Comparison of ENCODE assay signal across 17 cellular contexts in genomic region chr19:35554076-35554475, GRCh38. TPM values are rescaled to one million over a fixed set of nuclear protein-coding genes. Genes with fewer than 3 reads are reported as not detected.
DNase-seq lines count a peak whose midpoint lies in the region; ATAC-seq, FAIRE-seq and TF ChIP-seq lines count a peak whose summit lies in the region.
"Had no signal": no experiment of that assay in that cellular context is flagged by ENCODE, and none has a peak within 500 bp of the region (broad histone marks: within the 10 kb centered on the region; RNA-seq: fewer than 3 reads in every experiment).

No MANE protein-coding gene starts in this region.

- H3K36me3 ChIP-seq in K562 (ENCODE audit: control insufficient read depth, insufficient read depth, low read length), result peaks cover 10% of the 10 kb centered on the region; the same call in 2 of the 3 replicates
- H3K36me3 ChIP-seq in osteoblast (ENCODE audit: insufficient read depth, low read length), result no peaks in the 10 kb centered on the region
- peaks cover 0 to 9% of the 10 kb centered on the region in 2 donors for H3K36me3 ChIP-seq in left lung

- H3K27ac ChIP-seq in K562 (ENCODE audit: extremely low read depth, low read depth, low read length), result no peak overlapping the region
- H3K27ac ChIP-seq in osteoblast (ENCODE audit: low read depth, low read length), result no peak overlapping the region
- no peak overlapping the region for H3K27ac ChIP-seq in left lung
- H3K27ac ChIP-seq: BLaER1 had no signal

- CTCF ChIA-PET in K562 (lab: Yijun Ruan, JAX; ENCODE audit: low intra/inter-chr PET ratio), result no interaction called here

- H3K4me3 ChIP-seq in K562, result no peak overlapping the region
- no peak overlapping the region for H3K4me3 ChIP-seq in osteoblast (ENCODE audit: insufficient read depth, low read length)
- no peak overlapping the region for H3K4me3 ChIP-seq in left lung
- H3K4me3 ChIP-seq: BLaER1, GM12878 had no signal

- H3K4me3 Mint-ChIP-seq in T-helper 2 cell treated with Interferon-gamma antibody and Interleukin-4, amounts not matched to agents 5 μg/mL and 100 μg/mL, for 36 hours, result no peak overlapping the region

- peak overlapping the region; percentile 27 for H3K27ac Mint-ChIP-seq in T-helper 2 cell treated with Interferon-gamma antibody and Interleukin-4, amounts not matched to agents 5 μg/mL and 100 μg/mL, for 36 hours

- TF ChIP-seq EP300 in K562 (IDR thresholded peaks at IDR 0.05; ENCODE audit: low read length), result no peak

- no peak for TF ChIP-seq RAD21 in K562 (CRISPR knock-in tag; conservative IDR thresholded peaks at IDR 0.05 in 1 of 2, IDR thresholded peaks at IDR 0.05 in 1 of 2)

- TF ChIP-seq CTCF in K562 (IDR thresholded peaks at IDR 0.05 in 2 of 3, conservative IDR thresholded peaks at IDR 0.05 in 1 of 3; ENCODE audit: insufficient read depth in 2 of 3, low read depth in 1 of 3, low read length in 3 of 3), result no peak
- no peak for TF ChIP-seq CTCF in osteoblast (IDR thresholded peaks at IDR 0.05; ENCODE audit: extremely low read depth, low read depth, low read length)
- TF ChIP-seq CTCF in left lung (IDR thresholded peaks at IDR 0.05), result no peak

- no peaks in the 10 kb centered on the region for H3K9me3 Mint-ChIP-seq in T-helper 2 cell treated with Interferon-gamma antibody and Interleukin-4, amounts not matched to agents 5 μg/mL and 100 μg/mL, for 36 hours

- H3K4me1 Mint-ChIP-seq in T-helper 2 cell treated with Interferon-gamma antibody and Interleukin-4, amounts not matched to agents 5 μg/mL and 100 μg/mL, for 36 hours (ENCODE audit: low read depth), result peaks cover 6% of the 10 kb centered on the region

- H3K9me3 ChIP-seq in K562 (replicated peaks; ENCODE audit: control insufficient read depth, insufficient read depth, low read depth, low read length), result no peaks in the 10 kb centered on the region; the same call in 1 of the 2 replicates
- no peaks in the 10 kb centered on the region for H3K9me3 ChIP-seq in osteoblast (ENCODE audit: low read depth, low read length)
- no peaks in the 10 kb centered on the region for H3K9me3 ChIP-seq in left lung
- H3K9me3 ChIP-seq: BLaER1 had no signal

- 0 out of 4 replicates have a peak overlapping the region, but pooled peaks of 1 of the 2 experiments have one; percentile 5 for H3K9ac ChIP-seq in K562 (ENCODE audit: insufficient read depth in 1 of 2, low read depth in 2 of 2, low read length in 2 of 2)
- H3K9ac ChIP-seq: BLaER1 had no signal

- peaks cover 6% of the 10 kb centered on the region for H3K9me1 ChIP-seq in K562 (ENCODE audit: control insufficient read depth, insufficient read depth, low read length)

- peaks cover 10% of the 10 kb centered on the region for H3K27me3 Mint-ChIP-seq in T-helper 2 cell treated with Interferon-gamma antibody and Interleukin-4, amounts not matched to agents 5 μg/mL and 100 μg/mL, for 36 hours (ENCODE audit: low read depth)

- no TSS peak for BruUV-seq in K562 (replicated peaks; lab: Mats Ljungman, UMichigan)

- H3K27me3 ChIP-seq in K562 (ENCODE audit: control insufficient read depth in 2 of 2, insufficient read depth in 2 of 2, low read length in 2 of 2) (peaks cover under 1 to 18% of the 10 kb centered on the region in 2 experiments; a peak in 3 of 5 replicates), osteoblast (ENCODE audit: insufficient read depth, low read length) (peaks cover 15% of the 10 kb centered on the region), left lung (peaks cover 11 to 37% of the 10 kb centered on the region in 2 donors)
- H3K27me3 ChIP-seq: BLaER1 had no signal

- TF ChIP-seq POLR2A in K562 (conservative IDR thresholded peaks at IDR 0.05), result no peak

- POLR2A ChIA-PET in K562 (lab: Yijun Ruan, JAX), result interaction anchor here (0.6 to 0.7 kb wide), 2 partner anchors 213 to 224 kb away, joined by 3 read pairs; no protein-coding TSS in a partner anchor

- FAIRE-seq in K562 (lab: Jason Lieb, UNC), result peak; percentile 48
- FAIRE-seq: GM12878, H54, HepG2, HTR-8/SVneo had no signal

- no peak overlapping the region for H2AFZ ChIP-seq in K562 (ENCODE audit: low read depth, low read length)
- no peak overlapping the region for H2AFZ ChIP-seq in osteoblast (ENCODE audit: low read length)

- H3K4me1 ChIP-seq in K562 (replicated peaks in 1 of 2; ENCODE audit: control insufficient read depth in 2 of 2, insufficient read depth in 2 of 2, low read length in 2 of 2) (peaks cover 4 to 49% of the 10 kb centered on the region in 2 experiments; a peak in 3 of 5 replicates), osteoblast (ENCODE audit: insufficient read depth, low read length) (no peaks in the 10 kb centered on the region), left lung (peaks cover 0 to 8% of the 10 kb centered on the region in 2 donors)

- no peak for DNase-seq in T-helper 2 cell treated with Interferon-gamma antibody and Interleukin-4, amounts not matched to agents 5 μg/mL and 100 μg/mL, for 36 hours (ENCODE audit: low spot score)
- DNase-seq in T-helper 2 cell (no peak), K562 (ENCODE audit: extremely low read depth in 1 of 4, low spot score in 3 of 4) (no peak), osteoblast (ENCODE audit: insufficient read length, low spot score, missing footprints) (peak; percentile 77), left lung (no peak), T1000 (lab: John Stamatoyannopoulos, UW) (no peak)
- DNase-seq: 8988T, AML-193, DMS79 had no signal

- H4K20me1 ChIP-seq in K562 (replicated peaks; ENCODE audit: control insufficient read depth, insufficient read depth, low read length) (peaks cover 11% of the 10 kb centered on the region), osteoblast (ENCODE audit: insufficient read depth, low read length) (peaks cover 3% of the 10 kb centered on the region)

- intact Hi-C loops in K562 (cut with micrococcal nuclease), result loop anchor here (2.0 kb wide), 1 partner anchor 163 kb away; no protein-coding TSS in a partner anchor
- intact Hi-C loops in left lung (cut with DNase I), result no loop called here

- 14% methylated on average over 5 of the region's 5 CpGs for WGBS in K562 (ENCODE audit: insufficient coverage, low coverage, missing lambda C conversion rate)

- in situ Hi-C loops in K562 (cut with MboI), result no loop called here

- ATAC-seq in K562 (no peak), left lung (no peak), HG03045 (IDR thresholded peaks at IDR 0.05; ENCODE audit: unreplicated experiment) (no peak)
- ATAC-seq: GM12878, HCT116, HepG2 had no signal

- no peaks in the 10 kb centered on the region for H3K36me3 Mint-ChIP-seq in T-helper 2 cell treated with Interferon-gamma antibody and Interleukin-4, amounts not matched to agents 5 μg/mL and 100 μg/mL, for 36 hours (ENCODE audit: low read depth)

- no peaks in the 10 kb centered on the region for H3K79me2 ChIP-seq in K562 (ENCODE audit: control insufficient read depth, insufficient read depth, low read length)
- no peaks in the 10 kb centered on the region for H3K79me2 ChIP-seq in osteoblast (ENCODE audit: insufficient read depth, low read length)

- H3K4me2 ChIP-seq in K562 (ENCODE audit: insufficient read depth, low read length), result no peak overlapping the region
- H3K4me2 ChIP-seq in osteoblast (ENCODE audit: insufficient read depth, low read length), result no peak overlapping the region
- H3K4me2 ChIP-seq: BLaER1 had no signal

RNA-seq across cellular contexts. Expression of gene TMEM147, which starts 8.7 kb away (rescaled TPM):
- total RNA-seq in K562 (2011; cell fraction: chromatin; rRNA removed; ENCODE audit: low replicate concordance), result 68.3 and 181 TPM in 2 replicates
- 322 and 336 TPM in 2 replicates for total RNA-seq in K562 (2011; cell fraction: nucleolus; rRNA removed)
- 256 and 280 TPM in 2 replicates for total RNA-seq in K562 (2011; cell fraction: nucleoplasm; rRNA removed)
- total RNA-seq in K562 (2014; rRNA removed), result 161 and 202 TPM in 2 replicates
- 101 and 120 TPM in 2 replicates for total RNA-seq in K562 (2014; rRNA removed; fragmentation: Illumina TruSeq; extraction: Trizol)
- 124 and 134 TPM in 2 replicates for total RNA-seq in K562 (2015; rRNA removed; fragmentation: Illumina TruSeq; extraction: Trizol)
- 142 and 162 TPM in 2 replicates for total RNA-seq in K562 (2021)
- polyA plus RNA-seq in K562 (2011; rRNA removed), result 189 and 205 TPM in 2 replicates
- polyA plus RNA-seq in K562 (2011; cell fraction: cytosol; rRNA removed), result 306 and 458 TPM in 2 replicates
- 165 and 200 TPM in 2 replicates for polyA plus RNA-seq in K562 (2011; cell fraction: nucleus; rRNA removed)
- polyA plus RNA-seq in K562 (2012), result 129 and 174 TPM in 2 replicates
- polyA plus RNA-seq in K562 (2014; fragmentation: Illumina TruSeq; extraction: Trizol), result 156 and 158 TPM in 2 replicates
- 10 to 100 TPM; 73.8 to 78.2 TPM for polyA plus RNA-seq in K562 (2014; fragmentation: Nextera tagmentation; extraction: Ambion mirVana)
- 194 and 231 TPM in 2 replicates for polyA plus RNA-seq in K562 (2014; rRNA removed)
- polyA minus RNA-seq in K562 (2011; rRNA and poly(A)+ RNA removed), result 135 and 206 TPM in 2 replicates
- 70.2 and 86.0 TPM in 2 replicates for polyA minus RNA-seq in K562 (2011; cell fraction: cytosol; rRNA and poly(A)+ RNA removed)
- 29.9 and 42.4 TPM in 2 replicates for polyA minus RNA-seq in K562 (2011; cell fraction: nucleus; rRNA and poly(A)+ RNA removed)
- total RNA-seq in osteoblast, result 93.1 and 98.8 TPM in 2 replicates
- 100 to 1,000 TPM in 1 of 2 donors, 10 to 100 TPM in 1; 98.3 to 112 TPM for total RNA-seq in left lung

RNA-seq across cellular contexts. Expression of gene ATP4A, which starts 9.4 kb away (rescaled TPM):
- 0.30 TPM in 1 of 2 replicates, not detected in the other for total RNA-seq in K562 (2011; cell fraction: chromatin; rRNA removed; ENCODE audit: low replicate concordance)
- 0.39 and 0.50 TPM in 2 replicates for total RNA-seq in K562 (2011; cell fraction: nucleolus; rRNA removed)
- 0.22 TPM in 1 of 2 replicates, not detected in the other for total RNA-seq in K562 (2011; cell fraction: nucleoplasm; rRNA removed)
- not detected in 2 replicates for total RNA-seq in K562 (2014; rRNA removed)
- not detected in 2 replicates for total RNA-seq in K562 (2014; rRNA removed; fragmentation: Illumina TruSeq; extraction: Trizol)
- total RNA-seq in K562 (2015; rRNA removed; fragmentation: Illumina TruSeq; extraction: Trizol), result not detected in 2 replicates
- not detected in 2 replicates for total RNA-seq in K562 (2021)
- 0.12 and 0.15 TPM in 2 replicates for polyA plus RNA-seq in K562 (2011; rRNA removed)
- polyA plus RNA-seq in K562 (2011; cell fraction: cytosol; rRNA removed), result 0.12 and 0.16 TPM in 2 replicates
- 0.38 and 0.51 TPM in 2 replicates for polyA plus RNA-seq in K562 (2011; cell fraction: nucleus; rRNA removed)
- polyA plus RNA-seq in K562 (2012), result 0.08 and 0.19 TPM in 2 replicates
- not detected in 2 replicates for polyA plus RNA-seq in K562 (2014; fragmentation: Illumina TruSeq; extraction: Trizol)
- polyA plus RNA-seq in K562 (2014; fragmentation: Nextera tagmentation; extraction: Ambion mirVana), result not detected
- not detected in 2 replicates for polyA plus RNA-seq in K562 (2014; rRNA removed)
- polyA minus RNA-seq in K562 (2011; rRNA and poly(A)+ RNA removed), result not detected in 2 replicates
- polyA minus RNA-seq in K562 (2011; cell fraction: cytosol; rRNA and poly(A)+ RNA removed), result not detected in 2 replicates
- polyA minus RNA-seq in K562 (2011; cell fraction: nucleus; rRNA and poly(A)+ RNA removed), result not detected in 2 replicates
- not detected in 2 replicates for total RNA-seq in osteoblast
- total RNA-seq in left lung, result not detected
- total RNA-seq: G401 had no signal

RNA-seq across cellular contexts. Expression of gene GAPDHS, which starts 20.8 kb away (rescaled TPM):
- total RNA-seq in K562 (2011; cell fraction: chromatin; rRNA removed; ENCODE audit: low replicate concordance), result not detected in 2 replicates
- total RNA-seq in K562 (2011; cell fraction: nucleolus; rRNA removed), result not detected in 2 replicates
- total RNA-seq in K562 (2011; cell fraction: nucleoplasm; rRNA removed), result not detected in 2 replicates
- not detected in 2 replicates for total RNA-seq in K562 (2014; rRNA removed)
- total RNA-seq in K562 (2014; rRNA removed; fragmentation: Illumina TruSeq; extraction: Trizol), result not detected in 2 replicates
- total RNA-seq in K562 (2015; rRNA removed; fragmentation: Illumina TruSeq; extraction: Trizol), result not detected in 2 replicates
- total RNA-seq in K562 (2021), result not detected in 2 replicates
- polyA plus RNA-seq in K562 (2011; rRNA removed), result 0.08 TPM in 1 of 2 replicates, not detected in the other
- polyA plus RNA-seq in K562 (2011; cell fraction: cytosol; rRNA removed), result not detected in 2 replicates
- polyA plus RNA-seq in K562 (2011; cell fraction: nucleus; rRNA removed), result not detected in 2 replicates
- not detected in 2 replicates for polyA plus RNA-seq in K562 (2012)
- not detected in 2 replicates for polyA plus RNA-seq in K562 (2014; fragmentation: Illumina TruSeq; extraction: Trizol)
- polyA plus RNA-seq in K562 (2014; fragmentation: Nextera tagmentation; extraction: Ambion mirVana), result not detected
- 0.12 TPM in 1 of 2 replicates, not detected in the other for polyA plus RNA-seq in K562 (2014; rRNA removed)
- polyA minus RNA-seq in K562 (2011; rRNA and poly(A)+ RNA removed), result not detected in 2 replicates
- not detected in 2 replicates for polyA minus RNA-seq in K562 (2011; cell fraction: cytosol; rRNA and poly(A)+ RNA removed)
- polyA minus RNA-seq in K562 (2011; cell fraction: nucleus; rRNA and poly(A)+ RNA removed), result not detected in 2 replicates
- not detected in 2 replicates for total RNA-seq in osteoblast
- total RNA-seq in left lung, result not detected
- total RNA-seq: G401, GM12878, HepG2 had no signal
- polyA plus RNA-seq: HepG2 had no signal

RNA-seq across cellular contexts. Expression of gene SBSN, which starts 26.0 kb away (rescaled TPM):
- not detected in 2 replicates for total RNA-seq in K562 (2011; cell fraction: chromatin; rRNA removed; ENCODE audit: low replicate concordance)
- total RNA-seq in K562 (2011; cell fraction: nucleolus; rRNA removed), result not detected in 2 replicates
- total RNA-seq in K562 (2011; cell fraction: nucleoplasm; rRNA removed), result not detected in 2 replicates
- total RNA-seq in K562 (2014; rRNA removed), result 0.05 TPM in 1 of 2 replicates, not detected in the other
- total RNA-seq in K562 (2014; rRNA removed; fragmentation: Illumina TruSeq; extraction: Trizol), result not detected in 2 replicates
- total RNA-seq in K562 (2015; rRNA removed; fragmentation: Illumina TruSeq; extraction: Trizol), result not detected in 2 replicates
- total RNA-seq in K562 (2021), result not detected in 2 replicates
- polyA plus RNA-seq in K562 (2011; rRNA removed), result not detected in 2 replicates
- polyA plus RNA-seq in K562 (2011; cell fraction: cytosol; rRNA removed), result not detected in 2 replicates
- polyA plus RNA-seq in K562 (2011; cell fraction: nucleus; rRNA removed), result not detected in 2 replicates
- not detected in 2 replicates for polyA plus RNA-seq in K562 (2012)
- not detected in 2 replicates for polyA plus RNA-seq in K562 (2014; fragmentation: Illumina TruSeq; extraction: Trizol)
- not detected for polyA plus RNA-seq in K562 (2014; fragmentation: Nextera tagmentation; extraction: Ambion mirVana)
- polyA plus RNA-seq in K562 (2014; rRNA removed), result not detected in 2 replicates
- not detected in 2 replicates for polyA minus RNA-seq in K562 (2011; rRNA and poly(A)+ RNA removed)
- not detected in 2 replicates for polyA minus RNA-seq in K562 (2011; cell fraction: cytosol; rRNA and poly(A)+ RNA removed)
- not detected in 2 replicates for polyA minus RNA-seq in K562 (2011; cell fraction: nucleus; rRNA and poly(A)+ RNA removed)
- 4.7 and 12.1 TPM in 2 replicates for total RNA-seq in osteoblast
- total RNA-seq in left lung, result under 1 TPM in 1 of 2 donors, not detected in 1; 0.20 TPM
- total RNA-seq: G401, GM12878, HepG2 had no signal
- polyA plus RNA-seq: HepG2 had no signal

RNA-seq across cellular contexts. Expression of gene PMIS2, which starts 31.9 kb away (rescaled TPM):
- not detected in 2 replicates for total RNA-seq in K562 (2011; cell fraction: chromatin; rRNA removed; ENCODE audit: low replicate concordance)
- total RNA-seq in K562 (2011; cell fraction: nucleolus; rRNA removed), result not detected in 2 replicates
- not detected in 2 replicates for total RNA-seq in K562 (2011; cell fraction: nucleoplasm; rRNA removed)
- total RNA-seq in K562 (2014; rRNA removed), result not detected in 2 replicates
- total RNA-seq in K562 (2014; rRNA removed; fragmentation: Illumina TruSeq; extraction: Trizol), result not detected in 2 replicates
- total RNA-seq in K562 (2015; rRNA removed; fragmentation: Illumina TruSeq; extraction: Trizol), result not detected in 2 replicates
- total RNA-seq in K562 (2021), result not detected in 2 replicates
- polyA plus RNA-seq in K562 (2011; rRNA removed), result not detected in 2 replicates
- not detected in 2 replicates for polyA plus RNA-seq in K562 (2011; cell fraction: cytosol; rRNA removed)
- polyA plus RNA-seq in K562 (2011; cell fraction: nucleus; rRNA removed), result not detected in 2 replicates
- not detected in 2 replicates for polyA plus RNA-seq in K562 (2012)
- polyA plus RNA-seq in K562 (2014; fragmentation: Illumina TruSeq; extraction: Trizol), result not detected in 2 replicates
- not detected for polyA plus RNA-seq in K562 (2014; fragmentation: Nextera tagmentation; extraction: Ambion mirVana)
- polyA plus RNA-seq in K562 (2014; rRNA removed), result not detected in 2 replicates
- not detected in 2 replicates for polyA minus RNA-seq in K562 (2011; rRNA and poly(A)+ RNA removed)
- polyA minus RNA-seq in K562 (2011; cell fraction: cytosol; rRNA and poly(A)+ RNA removed), result not detected in 2 replicates
- not detected in 2 replicates for polyA minus RNA-seq in K562 (2011; cell fraction: nucleus; rRNA and poly(A)+ RNA removed)
- total RNA-seq in osteoblast, result not detected in 2 replicates
- not detected for total RNA-seq in left lung
- total RNA-seq: G401, GM12878, HepG2 had no signal
- polyA plus RNA-seq: GM12878, HepG2 had no signal
